29 cellular contexts compared by ENCODE assay signal in the genomic region with DNA sequence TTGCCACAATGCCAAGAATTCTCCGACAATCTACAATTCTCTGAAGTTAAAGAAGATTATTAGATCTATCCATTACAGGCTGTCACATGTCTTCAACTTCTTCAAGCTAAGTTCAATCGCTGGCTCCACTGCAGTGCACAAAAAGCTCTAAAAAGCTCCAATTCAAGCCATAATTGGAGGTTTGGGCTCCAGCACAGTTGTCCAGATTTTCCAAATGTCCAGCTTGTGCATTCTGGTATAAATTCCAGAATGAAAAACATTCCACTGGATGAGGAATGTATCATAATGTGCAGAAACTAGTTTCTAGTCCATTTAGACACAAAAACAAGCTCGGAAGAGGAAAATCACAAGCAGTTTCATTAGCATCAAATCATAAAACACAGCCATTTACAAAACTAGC.
"Had no signal": no experiment of that assay in that cellular context is flagged by ENCODE, and none has a peak within 500 bp of the region (broad histone marks: within the 10 kb centered on the region; RNA-seq: fewer than 3 reads in every experiment).

No MANE protein-coding gene starts in this region.

- H2AFZ ChIP-seq: hepatocyte, parathyroid adenoma had no signal

- H3K4me2 ChIP-seq: hepatocyte had no signal

- H3K79me2 ChIP-seq: hepatocyte, parathyroid adenoma had no signal

- H3K36me3 ChIP-seq: brain microvascular endothelial cell, gastrocnemius medialis, tibial nerve had no signal

- H3K27me3 Mint-ChIP-seq: activated B cell treated with CpG ODN at 0.5 μM for 24 hours; activated CD8-positive, alpha-beta T cell treated with anti-CD3 and anti-CD28 coated beads for 36 hours; dendritic cell treated with granulocyte-macrophage colony-stimulating factor and Interleukin-4, amounts not matched to agents 40 ng/mL and 50 ng/mL, for 4 days; naive thymus-derived CD8-positive, alpha-beta T cell had no signal

- H3K9me3 ChIP-seq: gastrocnemius medialis, psoas muscle, tibial nerve had no signal

- ATAC-seq: activated CD8-positive, alpha-beta T cell treated with anti-CD3 and anti-CD28 coated beads for 36 hours; activated naive CD4-positive, alpha-beta T cell treated with anti-CD3 and anti-CD28 coated beads, Interleukin-2, amount 50 U/mL, for 72 hours; esophagus mucosa; gastrocnemius medialis; left cardiac atrium; left ventricle myocardium superior; naive thymus-derived CD8-positive, alpha-beta T cell; psoas muscle; right cardiac atrium had no signal

- H3K4me3 Mint-ChIP-seq: activated B cell treated with CpG ODN at 0.5 μM for 24 hours; activated CD8-positive, alpha-beta T cell treated with anti-CD3 and anti-CD28 coated beads for 36 hours; dendritic cell treated with granulocyte-macrophage colony-stimulating factor and Interleukin-4, amounts not matched to agents 40 ng/mL and 50 ng/mL, for 4 days; endodermal cell; naive thymus-derived CD8-positive, alpha-beta T cell; neural crest cell; T-helper 2 cell treated with Interferon-gamma antibody and Interleukin-4, amounts not matched to agents 5 μg/mL and 100 μg/mL, for 36 hours had no signal

- H3K9ac ChIP-seq: parathyroid adenoma had no signal

- H3K36me3 Mint-ChIP-seq: activated naive CD4-positive, alpha-beta T cell treated with anti-CD3 and anti-CD28 coated beads, Interleukin-2, amount 50 U/mL, for 72 hours had no signal

- H3K4me3 ChIP-seq: gastrocnemius medialis, hepatocyte, psoas muscle, tibial nerve had no signal

- H3K4me1 Mint-ChIP-seq: activated B cell treated with CpG ODN at 0.5 μM for 24 hours; endodermal cell; naive thymus-derived CD8-positive, alpha-beta T cell had no signal

- H3K27me3 ChIP-seq: brain microvascular endothelial cell, gastrocnemius medialis, hepatocyte, tibial nerve had no signal

- H3K9me3 Mint-ChIP-seq: activated B cell treated with CpG ODN at 0.5 μM for 24 hours; activated CD8-positive, alpha-beta T cell treated with anti-CD3 and anti-CD28 coated beads for 36 hours; activated naive CD4-positive, alpha-beta T cell treated with anti-CD3 and anti-CD28 coated beads, Interleukin-2, amount 50 U/mL, for 72 hours; activated T-helper 2 cell treated with anti-CD3 and anti-CD28 coated beads, Interferon-gamma antibody, Interleukin-2, Interleukin-4, amounts not matched to agents 10 μg/mL and 5 μg/mL and 100 μg/mL, durations not matched to agents 14 hours and 24 hours and 36 hours; dendritic cell treated with granulocyte-macrophage colony-stimulating factor and Interleukin-4, amounts not matched to agents 40 ng/mL and 50 ng/mL, for 4 days; T-helper 2 cell treated with Interferon-gamma antibody and Interleukin-4, amounts not matched to agents 5 μg/mL and 100 μg/mL, for 36 hours had no signal

- H3K4me1 ChIP-seq: gastrocnemius medialis, parathyroid adenoma, psoas muscle had no signal

- H3K27ac ChIP-seq: brain microvascular endothelial cell, gastrocnemius medialis, hepatocyte, parathyroid adenoma, psoas muscle, tibial nerve had no signal

- H3K27ac Mint-ChIP-seq: activated B cell treated with CpG ODN at 0.5 μM for 24 hours; activated CD8-positive, alpha-beta T cell treated with anti-CD3 and anti-CD28 coated beads for 36 hours; activated naive CD4-positive, alpha-beta T cell treated with anti-CD3 and anti-CD28 coated beads, Interleukin-2, amount 50 U/mL, for 72 hours; activated T-helper 2 cell treated with anti-CD3 and anti-CD28 coated beads, Interferon-gamma antibody, Interleukin-2, Interleukin-4, amounts not matched to agents 10 μg/mL and 5 μg/mL and 100 μg/mL, durations not matched to agents 14 hours and 24 hours and 36 hours; dendritic cell treated with granulocyte-macrophage colony-stimulating factor and Interleukin-4, amounts not matched to agents 40 ng/mL and 50 ng/mL, for 4 days; endodermal cell; naive thymus-derived CD8-positive, alpha-beta T cell; T-helper 2 cell treated with Interferon-gamma antibody and Interleukin-4, amounts not matched to agents 5 μg/mL and 100 μg/mL, for 36 hours had no signal

- DNase-seq: activated B cell treated with CpG ODN at 0.5 μM for 24 hours; activated CD4-positive, alpha-beta T cell treated with anti-CD3 and anti-CD28 coated beads, Interleukin-2, amount 50 U/mL, for 1 hour; activated CD8-positive, alpha-beta T cell treated with anti-CD3 and anti-CD28 coated beads for 36 hours; activated naive CD4-positive, alpha-beta T cell; activated T-cell treated with anti-CD3 and anti-CD28 coated beads, Interleukin-2, amount 50 U/mL, for 48 hours; anterior cingulate cortex; brain microvascular endothelial cell; central memory CD4-positive, alpha-beta T cell; endodermal cell; gastrocnemius medialis; glutamatergic neuron; left cardiac atrium; left ventricle myocardium superior; naive thymus-derived CD8-positive, alpha-beta T cell; nucleus accumbens; psoas muscle; right cardiac atrium; stimulated activated CD4-positive, alpha-beta T cell treated with anti-CD3 and anti-CD28 coated beads, Interleukin-2, amount 100 ng/mL, for 48 hours; stimulated activated naive CD4-positive, alpha-beta T cell treated with Interleukin-2 at 50 U/mL for 16 hours; T-helper 1 cell had no signal
